ENCODE assay signal across 8 cellular contexts in genomic region chr1:75615664-75616435, GRCh38. TPM values are rescaled to one million over a fixed set of nuclear protein-coding genes. Genes with fewer than 3 reads are reported as not detected.
A peak's percentile ranks its signal among the peaks of the same experiment; 100 is the strongest.
DNase-seq lines count a peak whose midpoint lies in the region; ATAC-seq and TF ChIP-seq lines count a peak whose summit lies in the region.

No MANE protein-coding gene starts in this region.

- no peaks in the 10 kb centered on the region for H3K36me3 ChIP-seq in left lung
- no peaks in the 10 kb centered on the region for H3K36me3 ChIP-seq in subcutaneous abdominal adipose tissue (ENCODE audit: control insufficient read depth in 5 of 5, insufficient read depth in 5 of 5, low read length in 5 of 5)

- H3K9me3 ChIP-seq in left lung (no peaks in the 10 kb centered on the region), subcutaneous abdominal adipose tissue (ENCODE audit: control insufficient read depth in 5 of 5, low read length in 5 of 5) (no peaks in the 10 kb centered on the region)

- no peak overlapping the region for H3K9ac ChIP-seq in subcutaneous abdominal adipose tissue (ENCODE audit: low read length in 5 of 5)

- H3K27me3 ChIP-seq in left lung (peaks cover 36 to 92% of the 10 kb centered on the region in 2 donors), subcutaneous abdominal adipose tissue (ENCODE audit: control insufficient read depth in 5 of 5, insufficient read depth in 4 of 5, low read length in 5 of 5) (peaks cover 19 to 45% (median 30%) of the 10 kb centered on the region in 5 donors)

- TF ChIP-seq CTCF in GM10248 (IDR thresholded peaks at IDR 0.05; ENCODE audit: control extremely low read depth, extremely low read depth, low read depth, missing control alignments) = no peak
- no peak for TF ChIP-seq CTCF in left lung (IDR thresholded peaks at IDR 0.05)

- CTCF ChIA-PET in GM10248 (lab: Yijun Ruan, JAX) = interaction anchor here (1.0 to 1.6 kb wide), 4 partner anchors 10 to 349 kb away, joined by 3 to 5 read pairs (median 4); no protein-coding TSS in a partner anchor

- intact Hi-C loops in left lung (cut with DNase I) = no loop called here

- POLR2A ChIA-PET in GM10248 (lab: Yijun Ruan, JAX) = no interaction called here

- ATAC-seq in HG02759 (IDR thresholded peaks at IDR 0.05; ENCODE audit: unreplicated experiment) (peak; percentile 48), SK-N-SH treated with all-trans-retinoic acid at 6 μM for 48 hours (peak; percentile 81), left lung (peak; percentile 89), GM18867 (IDR thresholded peaks at IDR 0.05; ENCODE audit: unreplicated experiment) (no peak)

- H3K4me1 ChIP-seq in left lung = peaks cover 9 to 19% of the 10 kb centered on the region in 2 donors
- peaks cover 0 to 25% (median 22%) of the 10 kb centered on the region in 5 donors for H3K4me1 ChIP-seq in subcutaneous abdominal adipose tissue (ENCODE audit: control insufficient read depth in 5 of 5, insufficient read depth in 5 of 5, low read length in 5 of 5)

- H3K4me3 ChIP-seq in left lung (peak overlapping the region; percentile 17 to 26), subcutaneous abdominal adipose tissue (ENCODE audit: low read depth in 1 of 5, low read length in 5 of 5) (peak overlapping the region in 4 of 5 donors; percentile 55 to 59 (median 57))

- H3K27ac ChIP-seq in left lung = no peak overlapping the region
- no peak overlapping the region for H3K27ac ChIP-seq in subcutaneous abdominal adipose tissue (ENCODE audit: low read depth, low read length)

- DNase-seq in GM10248 (ENCODE audit: extremely low spot score) (peak; percentile 35), dermis blood vessel endothelial cell (peak; percentile 71), left lung (peak; percentile 33 to 82), SKM-1 (lab: John Stamatoyannopoulos, UW; ENCODE audit: unreplicated experiment) (no peak)

TF ChIP-seq in SK-N-SH treated with all-trans-retinoic acid at 6 μM for 48 hours, 23 proteins besides CTCF, POLR2A, EP300 and RAD21:
- no peak for TF ChIP-seq BACH2 (CRISPR knock-in tag; IDR thresholded peaks at IDR 0.05; ENCODE audit: borderline replicate concordance)
- no peak for TF ChIP-seq ZNF8 (CRISPR knock-in tag; IDR thresholded peaks at IDR 0.05)
- TF ChIP-seq CREB5 (CRISPR knock-in tag; IDR thresholded peaks at IDR 0.05; ENCODE audit: low read depth) = no peak
- no peak for TF ChIP-seq ZNF565 (CRISPR knock-in tag; conservative IDR thresholded peaks at IDR 0.05; ENCODE audit: low read depth)
- TF ChIP-seq ZFP3 (CRISPR knock-in tag; IDR thresholded peaks at IDR 0.05) = no peak
- TF ChIP-seq ZNF70 (CRISPR knock-in tag; IDR thresholded peaks at IDR 0.05) = no peak
- TF ChIP-seq ARNTL (CRISPR knock-in tag; IDR thresholded peaks at IDR 0.05; ENCODE audit: borderline replicate concordance, low read depth) = no peak
TF ChIP-seq in SK-N-SH treated with all-trans-retinoic acid at 6 μM for 48 hours: peak in this region for 0.

RNA-seq across cellular contexts. Expression of gene SLC44A5, which starts 4.9 kb away (rescaled TPM):
- 1.7 TPM in 2 replicates for total RNA-seq in dermis blood vessel endothelial cell
- total RNA-seq in left lung = under 1 TPM; 0.09 to 0.16 TPM
